Comparison of ENCODE assay signal across 1 cellular context in the genomic region with DNA sequence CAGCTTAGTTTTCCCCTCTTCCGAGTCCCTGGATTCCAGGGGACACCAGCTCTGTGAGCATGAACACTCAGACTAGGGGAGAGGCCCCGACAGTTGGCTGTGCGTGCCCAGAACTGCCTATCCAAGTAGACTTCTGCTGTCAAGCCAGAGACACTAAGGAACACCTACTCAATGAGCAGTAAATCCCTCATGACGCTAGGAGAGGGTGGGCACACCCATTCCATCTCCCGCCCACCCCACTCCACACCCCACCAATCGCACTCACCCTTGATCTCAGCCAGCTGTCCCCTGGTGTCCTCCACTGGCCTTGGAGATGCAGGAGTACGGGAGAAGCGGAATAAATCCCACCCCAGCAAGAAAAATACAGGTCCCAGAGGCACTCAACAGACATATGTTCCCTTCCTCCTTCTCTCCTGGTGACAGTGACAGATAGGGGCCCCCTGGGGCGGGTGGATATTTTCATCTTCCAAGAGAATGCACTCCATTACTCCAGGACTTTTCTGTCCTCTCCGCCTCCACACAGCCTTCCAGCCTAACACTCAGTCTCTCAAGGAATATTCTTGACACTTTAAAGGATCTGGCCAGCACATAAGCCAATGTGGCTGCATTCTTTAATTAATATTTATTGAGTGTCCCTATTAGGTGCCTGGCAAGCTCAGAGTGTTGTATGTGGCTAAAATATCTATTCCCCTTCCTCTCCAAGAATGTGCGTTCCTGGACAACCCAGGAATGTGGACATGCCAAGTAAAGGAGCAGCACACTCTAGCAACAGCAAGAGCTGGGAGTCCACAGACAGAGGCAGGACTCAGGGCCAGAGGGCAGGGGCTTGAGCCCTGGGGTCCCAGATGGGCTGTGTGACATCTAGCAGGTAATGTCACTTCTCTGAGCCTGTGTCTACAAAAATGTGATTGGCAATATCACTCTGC.
TF ChIP-seq lines count a peak whose summit lies in the region.

No MANE protein-coding gene starts in this region.

TF ChIP-seq in SK-N-SH, 30 proteins besides CTCF, POLR2A, EP300 and RAD21 (continued from another document):
- TF ChIP-seq, protein P1, sequence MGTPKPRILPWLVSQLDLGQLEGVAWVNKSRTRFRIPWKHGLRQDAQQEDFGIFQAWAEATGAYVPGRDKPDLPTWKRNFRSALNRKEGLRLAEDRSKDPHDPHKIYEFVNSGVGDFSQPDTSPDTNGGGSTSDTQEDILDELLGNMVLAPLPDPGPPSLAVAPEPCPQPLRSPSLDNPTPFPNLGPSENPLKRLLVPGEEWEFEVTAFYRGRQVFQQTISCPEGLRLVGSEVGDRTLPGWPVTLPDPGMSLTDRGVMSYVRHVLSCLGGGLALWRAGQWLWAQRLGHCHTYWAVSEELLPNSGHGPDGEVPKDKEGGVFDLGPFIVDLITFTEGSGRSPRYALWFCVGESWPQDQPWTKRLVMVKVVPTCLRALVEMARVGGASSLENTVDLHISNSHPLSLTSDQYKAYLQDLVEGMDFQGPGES (IDR thresholded peaks at IDR 0.05; ENCODE audit: low read depth, low read length): no peak
- TF ChIP-seq RXRA (IDR thresholded peaks at IDR 0.05; ENCODE audit: borderline replicate concordance, low read depth) (no peak), FOSL2 (IDR thresholded peaks at IDR 0.05; ENCODE audit: borderline replicate concordance, low read depth) (no peak), TCF12 (IDR thresholded peaks at IDR 0.05) (no peak)
